In genomic region chr4:175622887-175623286, GRCh38 we compare ENCODE assay signal across 1 cellular context.
TF ChIP-seq lines count a peak whose summit lies in the region.

No MANE protein-coding gene starts in this region.

TF ChIP-seq in Ishikawa, 13 proteins besides CTCF, POLR2A, EP300 and RAD21 (continued from another document):
- TF ChIP-seq REST (IDR thresholded peaks at IDR 0.05; ENCODE audit: low read depth) (no peak), TAF1 (IDR thresholded peaks at IDR 0.05; ENCODE audit: low read depth) (no peak), YY1 (IDR thresholded peaks at IDR 0.05; ENCODE audit: low read depth) (no peak), CREB1 (IDR thresholded peaks at IDR 0.05; ENCODE audit: low read depth) (no peak), TCF12 (IDR thresholded peaks at IDR 0.05; ENCODE audit: low read depth) (no peak), CEBPB (IDR thresholded peaks at IDR 0.05) (no peak), USF1 (IDR thresholded peaks at IDR 0.05) (no peak), TEAD4 (IDR thresholded peaks at IDR 0.05) (no peak)
TF ChIP-seq in Ishikawa: peak in this region for 0.
